In genomic region chr16:75416904-75417565, GRCh38 we compare ENCODE assay signal across 19 cellular contexts.
"Had no signal": no experiment of that assay in that cellular context is flagged by ENCODE, and none has a peak within 500 bp of the region (broad histone marks: within the 10 kb centered on the region; RNA-seq: fewer than 3 reads in every experiment).

No MANE protein-coding gene starts in this region.

- H3K9me3 ChIP-seq: esophagus squamous epithelium, mucosa of descending colon, sigmoid colon, uterus had no signal

- H3K9me3 Mint-ChIP-seq: dendritic cell treated with granulocyte-macrophage colony-stimulating factor and Interleukin-4, amounts not matched to agents 40 ng/mL and 50 ng/mL, for 4 days; effector memory CD8-positive, alpha-beta T cell; immature natural killer cell; naive thymus-derived CD8-positive, alpha-beta T cell; neural crest cell had no signal

- H3K27me3 ChIP-seq: esophagus squamous epithelium, foreskin keratinocyte, sigmoid colon, uterus had no signal

- H3K4me3 ChIP-seq: esophagus squamous epithelium, lung, mucosa of descending colon, sigmoid colon, skin epidermis, uterus had no signal

- DNase-seq: effector memory CD8-positive, alpha-beta T cell; esophagus squamous epithelium; foreskin keratinocyte; immature natural killer cell; kidney; left colon; left ventricle myocardium superior; mucosa of descending colon; naive thymus-derived CD8-positive, alpha-beta T cell; posterior cingulate gyrus; sigmoid colon; stimulated activated CD4-positive, alpha-beta T cell treated with anti-CD3 and anti-CD28 coated beads, Interleukin-12 subunit alpha, Interleukin-12 subunit beta, amount 100 ng/mL, for 4 hours; stimulated activated CD4-positive, alpha-beta T cell treated with anti-CD3 and anti-CD28 coated beads, Interleukin-2, amount 100 ng/mL, for 48 hours; stimulated activated naive CD4-positive, alpha-beta T cell treated with Interleukin-2 at 50 U/mL for 16 hours; uterus had no signal

- H3K27me3 Mint-ChIP-seq: dendritic cell treated with granulocyte-macrophage colony-stimulating factor and Interleukin-4, amounts not matched to agents 40 ng/mL and 50 ng/mL, for 4 days; effector memory CD8-positive, alpha-beta T cell; naive thymus-derived CD8-positive, alpha-beta T cell had no signal

- H3K4me3 Mint-ChIP-seq: dendritic cell treated with granulocyte-macrophage colony-stimulating factor and Interleukin-4, amounts not matched to agents 40 ng/mL and 50 ng/mL, for 4 days; effector memory CD8-positive, alpha-beta T cell; immature natural killer cell; naive thymus-derived CD8-positive, alpha-beta T cell; neural crest cell had no signal

- H3K27ac ChIP-seq: esophagus squamous epithelium, foreskin keratinocyte, sigmoid colon, skin epidermis, uterus had no signal

- H3K27ac Mint-ChIP-seq: dendritic cell treated with granulocyte-macrophage colony-stimulating factor and Interleukin-4, amounts not matched to agents 40 ng/mL and 50 ng/mL, for 4 days; immature natural killer cell had no signal

- H3K36me3 ChIP-seq: uterus had no signal

- H3K4me1 ChIP-seq: uterus had no signal

- ATAC-seq: effector memory CD8-positive, alpha-beta T cell; foreskin keratinocyte; left colon; left ventricle myocardium superior; mucosa of descending colon; naive thymus-derived CD8-positive, alpha-beta T cell had no signal
